15 cellular contexts compared by ENCODE assay signal in genomic region chr2:187003038-187003543, GRCh38.
DNase-seq lines count a peak whose midpoint lies in the region; ATAC-seq and TF ChIP-seq lines count a peak whose summit lies in the region.
"Had no signal": no experiment of that assay in that cellular context is flagged by ENCODE, and none has a peak within 500 bp of the region (broad histone marks: within the 10 kb centered on the region; RNA-seq: fewer than 3 reads in every experiment).

No MANE protein-coding gene starts in this region.

- no peaks in the 10 kb centered on the region for H3K36me3 Mint-ChIP-seq in nephron progenitor cell (ENCODE audit: low read depth)
- H3K36me3 Mint-ChIP-seq: IgD-negative memory B cell, mesothelial cell of epicardium, type B pancreatic cell had no signal

- WGBS in ovary, 3 donors = 73 to 90% (median 85%) methylated on average over 32 of the region's 32 CpGs

- no peak overlapping the region for H3K4me3 Mint-ChIP-seq in nephron progenitor cell
- H3K4me3 Mint-ChIP-seq: IgD-negative memory B cell; mesothelial cell of epicardium; T-helper 1 cell treated with Interleukin-12 subunit alpha and Interleukin-12 subunit beta and Interleukin-4 antibody, amounts not matched to agents 30 μg/mL and 1 μg/mL, for 36 hours; type B pancreatic cell had no signal

- H3K27me3 ChIP-seq in BJ (ENCODE audit: control insufficient read depth, insufficient read depth, low read length) (no peaks in the 10 kb centered on the region), left lung (no peaks in the 10 kb centered on the region), gastrocnemius medialis (no peaks in the 10 kb centered on the region), ovary (peaks cover 2% of the 10 kb centered on the region)
- H3K27me3 ChIP-seq: BLaER1 had no signal

- no peaks in the 10 kb centered on the region for H3K4me1 ChIP-seq in left lung
- H3K4me1 ChIP-seq in gastrocnemius medialis = no peaks in the 10 kb centered on the region
- H3K4me1 ChIP-seq in ovary (ENCODE audit: insufficient read depth) = no peaks in the 10 kb centered on the region
- H3K4me1 ChIP-seq: BLaER1 had no signal

- DNase-seq in BJ (ENCODE audit: low read depth) = no peak
- DNase-seq in LNCaP clone FGC (ENCODE audit: low read depth) = peak; percentile 40
- no peak for DNase-seq in choroid plexus epithelial cell (ENCODE audit: low read depth)
- peak in 1 of 2 donors; percentile 66 for DNase-seq in left lung
- no peak for DNase-seq in gastrocnemius medialis
- no peak for DNase-seq in ovary
- no peak for DNase-seq in G401 (ENCODE audit: low spot score)
- DNase-seq in nephron progenitor cell = no peak
- DNase-seq: cerebellar nuclear complex, NCI-H187 had no signal

- H3K9me3 ChIP-seq in left lung = peaks cover 0 to 24% of the 10 kb centered on the region in 2 donors
- H3K9me3 ChIP-seq in gastrocnemius medialis = no peaks in the 10 kb centered on the region
- no peaks in the 10 kb centered on the region for H3K9me3 ChIP-seq in ovary
- H3K9me3 ChIP-seq: BLaER1 had no signal

- CTCF ChIA-PET in BJ (lab: Yijun Ruan, JAX) = interaction anchor here (0.5 kb wide), 1 partner anchor 176 kb away, joined by 3 read pairs; no protein-coding TSS in a partner anchor

- H3K27ac ChIP-seq in left lung (no peak overlapping the region), gastrocnemius medialis (no peak overlapping the region), ovary (no peak overlapping the region)
- H3K27ac ChIP-seq: BLaER1 had no signal

- in situ Hi-C loops in gastrocnemius medialis (cut with MboI; ENCODE audit: low sequenced_read_pairs in 4 of 4) (no loop called here), G401 (cut with HindIII; ENCODE audit: low sequenced_read_pairs) (no loop called here)

- H3K4me3 ChIP-seq in BJ (ENCODE audit: low read depth, low read length) (peak overlapping the region; percentile 26), LNCaP clone FGC (ENCODE audit: low read depth, low read length) (peak overlapping the region; percentile 51), choroid plexus epithelial cell (ENCODE audit: low read depth, low read length) (peak overlapping the region; percentile 41), left lung (no peak overlapping the region), gastrocnemius medialis (peak overlapping the region in 2 of 4 donors; percentile 15 to 25), ovary (no peak overlapping the region)
- H3K4me3 ChIP-seq: BLaER1 had no signal

- intact Hi-C loops in left lung (cut with DNase I) = no loop called here
- intact Hi-C loops in gastrocnemius medialis (cut with DNase I; ENCODE audit: low total_unique reads) = no loop called here
- intact Hi-C loops in ovary (cut with DNase I) = no loop called here

- H3K36me3 ChIP-seq in BJ (ENCODE audit: control insufficient read depth, insufficient read depth, low read length) = no peaks in the 10 kb centered on the region
- no peaks in the 10 kb centered on the region for H3K36me3 ChIP-seq in left lung
- H3K36me3 ChIP-seq in gastrocnemius medialis = no peaks in the 10 kb centered on the region
- H3K36me3 ChIP-seq in ovary = no peaks in the 10 kb centered on the region
- H3K36me3 ChIP-seq: BLaER1 had no signal

- H3K9me3 Mint-ChIP-seq in nephron progenitor cell = no peaks in the 10 kb centered on the region
- H3K9me3 Mint-ChIP-seq: mesothelial cell of epicardium; T-helper 1 cell treated with Interleukin-12 subunit alpha and Interleukin-12 subunit beta and Interleukin-4 antibody, amounts not matched to agents 30 μg/mL and 1 μg/mL, for 36 hours; type B pancreatic cell had no signal

- ATAC-seq in left lung = peak; percentile 42
- ATAC-seq in gastrocnemius medialis = no peak

- H3K27me3 Mint-ChIP-seq in nephron progenitor cell (ENCODE audit: low read depth, poor library complexity) = no peaks in the 10 kb centered on the region
- H3K27me3 Mint-ChIP-seq: IgD-negative memory B cell, type B pancreatic cell had no signal

- no peaks in the 10 kb centered on the region for H3K4me1 Mint-ChIP-seq in nephron progenitor cell
- H3K4me1 Mint-ChIP-seq: mesothelial cell of epicardium had no signal

- no peak overlapping the region for H3K27ac Mint-ChIP-seq in nephron progenitor cell
- H3K27ac Mint-ChIP-seq: IgD-negative memory B cell; mesothelial cell of epicardium; T-helper 1 cell treated with Interleukin-12 subunit alpha and Interleukin-12 subunit beta and Interleukin-4 antibody, amounts not matched to agents 30 μg/mL and 1 μg/mL, for 36 hours; type B pancreatic cell had no signal

- TF ChIP-seq CTCF in BJ (IDR thresholded peaks at IDR 0.05; ENCODE audit: insufficient read depth, low read depth, low read length) (no peak), LNCaP clone FGC (IDR thresholded peaks at IDR 0.05; ENCODE audit: control insufficient read depth, extremely low read depth, insufficient read depth) (no peak), choroid plexus epithelial cell (conservative IDR thresholded peaks at IDR 0.05; ENCODE audit: low read depth, low read length) (no peak), left lung (IDR thresholded peaks at IDR 0.05) (no peak), gastrocnemius medialis (IDR thresholded peaks at IDR 0.05 in 4 of 5, conservative IDR thresholded peaks at IDR 0.05 in 1 of 5) (no peak), ovary (IDR thresholded peaks at IDR 0.05) (no peak), nephron progenitor cell (IDR thresholded peaks at IDR 0.05) (no peak)

- POLR2A ChIA-PET in BJ (lab: Charles Lee) = no interaction called here

- TF ChIP-seq POLR2A in gastrocnemius medialis (IDR thresholded peaks at IDR 0.05) (no peak), ovary (IDR thresholded peaks at IDR 0.05) (no peak)

- TF ChIP-seq EP300 in ovary (IDR thresholded peaks at IDR 0.05) = no peak

Comparison
In these comparisons a context has a peak if more than half of its experiments do, and no peak if none do; other contexts are left out.
1. H3K4me3 ChIP-seq: peak in BJ (single experiment), LNCaP clone FGC (single experiment) and choroid plexus epithelial cell (single experiment); none in left lung (0 of 2) and ovary (single experiment).